ENCODE assay signal across 13 cellular contexts in genomic region chr17:36901506-36901905, GRCh38. TPM values are rescaled to one million over a fixed set of nuclear protein-coding genes. Genes with fewer than 3 reads are reported as not detected.
DNase-seq lines count a peak whose midpoint lies in the region; ATAC-seq, FAIRE-seq and TF ChIP-seq lines count a peak whose summit lies in the region.
"Had no signal": no experiment of that assay in that cellular context is flagged by ENCODE, and none has a peak within 500 bp of the region (broad histone marks: within the 10 kb centered on the region; RNA-seq: fewer than 3 reads in every experiment).

No MANE protein-coding gene starts in this region.

- H3K27ac ChIP-seq in A549: peak overlapping the region; percentile 41 to 73; a peak in 5 of 6 replicates
- H3K27ac ChIP-seq: KMS-11 had no signal

- TF ChIP-seq POLR2A in A549 (IDR thresholded peaks at IDR 0.05; ENCODE audit: low read length): no peak

- H3K27ac Mint-ChIP-seq in WTC11: no peak overlapping the region
- H3K27ac Mint-ChIP-seq: type B pancreatic cell had no signal

- TF ChIP-seq CTCF in A549 (IDR thresholded peaks at IDR 0.05) (no peak), WTC11 (IDR thresholded peaks at IDR 0.05) (no peak), GM20000 (IDR thresholded peaks at IDR 0.05; ENCODE audit: extremely low read depth, missing control alignments) (no peak), foreskin fibroblast (IDR thresholded peaks at IDR 0.05; ENCODE audit: low read depth, low read length) (no peak)

- no peak for TF ChIP-seq EP300 in A549 (IDR thresholded peaks at IDR 0.05)

- H3K4me1 ChIP-seq in A549: peaks cover 12% of the 10 kb centered on the region

- CTCF ChIA-PET in A549 (lab: Yijun Ruan, JAX) (interaction anchor here (1.1 to 1.3 kb wide), 2 partner anchors 47 to 146 kb away, joined by 4 to 6 read pairs; partner anchors contain the start of gene AATF), WTC11 (lab: Charles Lee) (no interaction called here)

- 0 out of 2 replicates have a peak, but pooled peaks cover 1% of the 10 kb centered on the region for H3K27me3 Mint-ChIP-seq in WTC11 (ENCODE audit: low read depth)

- H3K36me3 Mint-ChIP-seq in WTC11: no peaks in the 10 kb centered on the region
- H3K36me3 Mint-ChIP-seq: type B pancreatic cell had no signal

- no peak for TF ChIP-seq RAD21 in A549 (conservative IDR thresholded peaks at IDR 0.05 in 1 of 2, IDR thresholded peaks at IDR 0.05 in 1 of 2)

- POLR2A ChIA-PET in A549 (lab: Yijun Ruan, JAX) (interaction anchor here (0.8 to 1.2 kb wide), 3 partner anchors 9 to 33 kb away, joined by 3 to 4 read pairs (median 3); no protein-coding TSS in a partner anchor), WTC11 (lab: Charles Lee) (no interaction called here)

- ATAC-seq in A549 (peak; percentile 74 to 88), WTC11 (peak; percentile 83)

- FAIRE-seq in A549 (lab: Jason Lieb, UNC): no peak
- FAIRE-seq: endothelial cell of umbilical vein had no signal

- H3K4me3 ChIP-seq in A549 (no peak overlapping the region), foreskin fibroblast (ENCODE audit: low read depth in 1 of 2, low read length in 2 of 2) (no peak overlapping the region)

- DNase-seq in A549 (ENCODE audit: low read depth in 1 of 2, low spot score in 1 of 2): peak in 1 of 2 experiments; percentile 70
- DNase-seq in HK-2 (ENCODE audit: unreplicated experiment): peak; percentile 96
- DNase-seq in WTC11 (ENCODE audit: low spot score): peak; percentile 39
- DNase-seq in iris pigment epithelial cell (ENCODE audit: low read depth): peak; percentile 80
- DNase-seq in GM19240 (ENCODE audit: insufficient read length, low spot score): no peak
- no peak for DNase-seq in GM20000 (ENCODE audit: low spot score)
- DNase-seq in foreskin fibroblast: no peak
- DNase-seq in MV-4-11 (lab: John Stamatoyannopoulos, UW): no peak
- DNase-seq: NCI-H2029, NCI-H82 had no signal

- H3K9me3 Mint-ChIP-seq in WTC11: no peaks in the 10 kb centered on the region
- H3K9me3 Mint-ChIP-seq: type B pancreatic cell had no signal

- 46% methylated on average over 11 of the region's 14 CpGs for WGBS in A549 (ENCODE audit: missing lambda C conversion rate)

- no peaks in the 10 kb centered on the region for H3K9me3 ChIP-seq in A549

- H3K4me3 Mint-ChIP-seq in WTC11: no peak overlapping the region
- H3K4me3 Mint-ChIP-seq: type B pancreatic cell had no signal

- peak overlapping the region; percentile 15; the same call in 2 of the 3 replicates for H3K4me2 ChIP-seq in A549
- H3K4me2 ChIP-seq: KMS-11 had no signal

- peaks cover 16% of the 10 kb centered on the region for H3K4me1 Mint-ChIP-seq in WTC11

TF ChIP-seq in A549, 52 proteins besides CTCF, POLR2A, EP300 and RAD21:
- peak; percentile 64 for TF ChIP-seq MAX (IDR thresholded peaks at IDR 0.05)
- TF ChIP-seq GATA3 (IDR thresholded peaks at IDR 0.05; ENCODE audit: borderline replicate concordance): peak; percentile 51; the same call in 1 of the 2 replicates
- peak; percentile 43; the same call in 1 of the 2 replicates for TF ChIP-seq USF2 (IDR thresholded peaks at IDR 0.05)
- no peak for TF ChIP-seq SMC3 (IDR thresholded peaks at IDR 0.05)
- TF ChIP-seq FOSL2 (IDR thresholded peaks at IDR 0.05): 0 out of 2 replicates have a peak, but pooled peaks have one; percentile 8
- TF ChIP-seq FOSL2 (CRISPR knock-in tag; IDR thresholded peaks at IDR 0.05): peak; percentile 75
TF ChIP-seq in A549: peak in this region for 4.

TF ChIP-seq in WTC11, 78 proteins besides CTCF, POLR2A, EP300 and RAD21:
- TF ChIP-seq USF2 (CRISPR knock-in tag; IDR thresholded peaks at IDR 0.05) (peak; percentile 58), ATF1 (CRISPR knock-in tag; IDR thresholded peaks at IDR 0.05) (no peak)

RNA-seq across cellular contexts. Expression of gene LHX1, which starts 35.8 kb away (rescaled TPM):
- polyA plus RNA-seq in A549 (2011; rRNA removed) (0.53 and 0.61 TPM in 2 replicates), A549 (2017; fragmentation: RNase III; extraction: RNeasy Plus Mini Kit Qiagen cat#74134 plus additional on column Dnase treatment) (1.5 to 2.2 TPM (median 2.2 TPM) in 3 replicates)
- 0.95 and 0.96 TPM in 2 replicates for polyA plus RNA-seq in A549 (2012; cell fraction: cytosol; rRNA removed)
- 1.4 and 2.1 TPM in 2 replicates for polyA plus RNA-seq in A549 (2012; cell fraction: nucleus; rRNA removed)
- 0.17 and 0.24 TPM in 2 replicates for polyA minus RNA-seq in A549 (2011; rRNA and poly(A)+ RNA removed)
- total RNA-seq in WTC11 (2021): 0.61 to 1.3 TPM (median 1.2 TPM) in 3 replicates
- total RNA-seq: endothelial cell of umbilical vein had no signal
- polyA plus RNA-seq: endothelial cell of umbilical vein had no signal

RNA-seq across cellular contexts. Expression of gene AATF, which starts 47.2 kb away (rescaled TPM):
- polyA plus RNA-seq in A549 (2011; rRNA removed): 51.9 and 63.8 TPM in 2 replicates
- 39.1 and 39.6 TPM in 2 replicates for polyA plus RNA-seq in A549 (2012; cell fraction: cytosol; rRNA removed)
- 36.4 and 63.6 TPM in 2 replicates for polyA plus RNA-seq in A549 (2012; cell fraction: nucleus; rRNA removed)
- polyA plus RNA-seq in A549 (2017; fragmentation: RNase III; extraction: RNeasy Plus Mini Kit Qiagen cat#74134 plus additional on column Dnase treatment): 120 to 124 TPM (median 120 TPM) in 3 replicates
- 44.7 and 51.9 TPM in 2 replicates for polyA minus RNA-seq in A549 (2011; rRNA and poly(A)+ RNA removed)
- total RNA-seq in WTC11 (2021): 48.9 to 61.0 TPM (median 49.8 TPM) in 3 replicates

Comparison
In these comparisons a context has a peak if more than half of its experiments do, and no peak if none do; other contexts are left out.
1. DNase-seq: peak in HK-2 (single experiment), WTC11 (single experiment) and iris pigment epithelial cell (single experiment); none in GM19240 (single experiment), GM20000 (single experiment), foreskin fibroblast (0 of 2) and MV-4-11 (single experiment).
2. Of the 8 proteins assayed by ChIP-seq in both WTC11 and A549: peak only in WTC11: none; only in A549: MAX; in both: USF2; in neither: 6.